Comparison of ENCODE assay signal across 20 cellular contexts in the genomic region with DNA sequence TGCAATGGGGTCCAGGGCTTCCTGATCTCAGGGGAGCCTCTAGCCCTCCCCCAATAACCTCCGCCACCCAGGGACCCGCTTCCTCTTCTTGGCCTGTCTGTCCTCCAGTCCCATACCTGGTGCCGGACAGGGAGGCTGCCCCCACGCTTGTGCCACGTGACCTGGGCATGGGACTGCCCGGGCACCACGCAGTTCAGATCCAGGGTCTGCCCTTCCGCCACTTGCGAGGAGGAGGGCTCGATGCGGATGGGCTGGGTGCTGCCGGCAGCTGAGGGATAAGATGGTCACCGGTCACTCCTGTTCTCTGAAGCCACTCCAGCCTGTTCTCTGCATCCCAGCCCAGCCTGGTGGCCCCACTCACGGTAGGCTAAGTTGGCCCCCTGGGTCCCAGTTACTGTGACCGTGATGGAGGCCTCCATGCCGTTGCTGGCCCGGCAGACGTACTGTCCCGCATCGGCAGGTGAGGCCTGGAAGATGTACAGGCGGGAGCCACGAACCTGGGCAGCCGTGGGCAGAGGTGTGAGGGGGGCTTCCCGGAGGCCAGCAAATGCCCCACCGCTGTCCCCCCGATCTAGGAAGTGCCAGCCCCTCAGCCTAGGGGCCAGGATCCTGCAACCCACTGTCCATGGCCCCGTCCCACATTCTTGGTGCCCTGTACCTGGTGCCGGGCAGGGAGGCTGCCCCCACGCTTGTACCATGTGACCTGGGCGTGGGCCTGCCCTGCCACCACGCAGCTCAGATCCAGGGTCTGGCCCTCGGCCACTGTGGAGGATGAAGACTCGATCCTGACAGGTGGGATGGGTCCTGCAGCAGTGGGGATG. TPM values are rescaled to one million over a fixed set of nuclear protein-coding genes. Genes with fewer than 3 reads are reported as not detected.
DNase-seq lines count a peak whose midpoint lies in the region; ATAC-seq and TF ChIP-seq lines count a peak whose summit lies in the region.
"Had no signal": no experiment of that assay in that cellular context is flagged by ENCODE, and none has a peak within 500 bp of the region (broad histone marks: within the 10 kb centered on the region; RNA-seq: fewer than 3 reads in every experiment).

No MANE protein-coding gene starts in this region.

- no peak for TF ChIP-seq CTCF in right atrium auricular region (IDR thresholded peaks at IDR 0.05)

- peak; percentile 11 for ATAC-seq in naive thymus-derived CD4-positive, alpha-beta T cell
- ATAC-seq in GM19467 (IDR thresholded peaks at IDR 0.05; ENCODE audit: unreplicated experiment), result no peak

- DNase-seq in cardiac septum (ENCODE audit: low spot score) (peak; percentile 71), right atrium auricular region (ENCODE audit: low spot score) (no peak), mucosa of gallbladder (ENCODE audit: low spot score) (no peak)
- DNase-seq in activated T-helper 1 cell treated with anti-CD3 and anti-CD28 coated beads, Interleukin-12 subunit alpha, Interleukin-12 subunit beta, Interleukin-2, Interleukin-4 antibody, amounts not matched to agents 30 ng/mL and 10 ng/mL and 1 ng/mL, durations not matched to agents 14 hours and 24 hours and 36 hours (ENCODE audit: low spot score), result no peak
- DNase-seq in naive thymus-derived CD4-positive, alpha-beta T cell, result no peak
- DNase-seq in stimulated activated CD4-positive, alpha-beta T cell treated with anti-CD3 and anti-CD28 coated beads, Interleukin-4, amount 100 ng/mL, for 1 hour, result no peak
- DNase-seq: C1 segment of cervical spinal cord; CD8-positive, alpha-beta memory T cell; DMS53; NCI-H1048; NCI-H1436; NCI-H1930; NCI-H226; NCI-H524; NCI-H82; PC-9 had no signal

- no peak overlapping the region for H3K4me3 Mint-ChIP-seq in activated T-helper 1 cell treated with anti-CD3 and anti-CD28 coated beads, Interleukin-12 subunit alpha, Interleukin-12 subunit beta, Interleukin-2, Interleukin-4 antibody, amounts not matched to agents 30 ng/mL and 10 ng/mL and 1 ng/mL, durations not matched to agents 14 hours and 24 hours and 36 hours
- H3K4me3 Mint-ChIP-seq in naive thymus-derived CD4-positive, alpha-beta T cell, result no peak overlapping the region
- H3K4me3 Mint-ChIP-seq: CD8-positive, alpha-beta memory T cell had no signal

- CTCF ChIA-PET in naive thymus-derived CD4-positive, alpha-beta T cell (lab: Charles Lee), result no interaction called here

- no peaks in the 10 kb centered on the region for H3K9me3 ChIP-seq in right atrium auricular region
- no peaks in the 10 kb centered on the region for H3K9me3 ChIP-seq in naive thymus-derived CD4-positive, alpha-beta T cell (ENCODE audit: control insufficient read depth in 2 of 3, low read length in 3 of 3)

- POLR2A ChIA-PET in naive thymus-derived CD4-positive, alpha-beta T cell (lab: Charles Lee), result no interaction called here

- H3K27ac ChIP-seq in right atrium auricular region, result no peak overlapping the region
- H3K27ac ChIP-seq in naive thymus-derived CD4-positive, alpha-beta T cell (ENCODE audit: low read depth, low read length), result no peak overlapping the region
- H3K27ac ChIP-seq: PC-9, RWPE1 had no signal

- H3K9me3 Mint-ChIP-seq in activated T-helper 1 cell treated with anti-CD3 and anti-CD28 coated beads, Interleukin-12 subunit alpha, Interleukin-12 subunit beta, Interleukin-2, Interleukin-4 antibody, amounts not matched to agents 30 ng/mL and 10 ng/mL and 1 ng/mL, durations not matched to agents 14 hours and 24 hours and 36 hours, result no peaks in the 10 kb centered on the region
- no peaks in the 10 kb centered on the region for H3K9me3 Mint-ChIP-seq in naive thymus-derived CD4-positive, alpha-beta T cell
- H3K9me3 Mint-ChIP-seq: CD8-positive, alpha-beta memory T cell had no signal

- H3K4me3 ChIP-seq in right atrium auricular region, result no peak overlapping the region
- no peak overlapping the region for H3K4me3 ChIP-seq in naive thymus-derived CD4-positive, alpha-beta T cell (ENCODE audit: low read length)
- H3K4me3 ChIP-seq: PC-9 had no signal

- no peaks in the 10 kb centered on the region for H3K27me3 ChIP-seq in right atrium auricular region
- no peaks in the 10 kb centered on the region for H3K27me3 ChIP-seq in naive thymus-derived CD4-positive, alpha-beta T cell (ENCODE audit: control insufficient read depth in 2 of 2, insufficient read depth in 2 of 2, low read length in 2 of 2)

- H3K27me3 Mint-ChIP-seq in activated T-helper 1 cell treated with anti-CD3 and anti-CD28 coated beads, Interleukin-12 subunit alpha, Interleukin-12 subunit beta, Interleukin-2, Interleukin-4 antibody, amounts not matched to agents 30 ng/mL and 10 ng/mL and 1 ng/mL, durations not matched to agents 14 hours and 24 hours and 36 hours (ENCODE audit: insufficient read depth), result no peaks in the 10 kb centered on the region
- no peaks in the 10 kb centered on the region for H3K27me3 Mint-ChIP-seq in naive thymus-derived CD4-positive, alpha-beta T cell
- H3K27me3 Mint-ChIP-seq: CD8-positive, alpha-beta memory T cell had no signal

- H3K36me3 ChIP-seq in right atrium auricular region, result peaks cover 100% of the 10 kb centered on the region
- H3K36me3 ChIP-seq in naive thymus-derived CD4-positive, alpha-beta T cell (ENCODE audit: control insufficient read depth in 2 of 3, insufficient read depth in 3 of 3, low read length in 3 of 3), result no peaks in the 10 kb centered on the region

- intact Hi-C loops in cardiac septum (cut with DNase I), result no loop called here
- intact Hi-C loops in activated T-helper 1 cell treated with anti-CD3 and anti-CD28 coated beads, Interleukin-12 subunit alpha, Interleukin-12 subunit beta, Interleukin-2, Interleukin-4 antibody, amounts not matched to agents 30 ng/mL and 10 ng/mL and 1 ng/mL, durations not matched to agents 14 hours and 24 hours and 36 hours (cut with micrococcal nuclease), result no loop called here
- intact Hi-C loops in naive thymus-derived CD4-positive, alpha-beta T cell (cut with micrococcal nuclease), result no loop called here

- H3K4me1 ChIP-seq in right atrium auricular region, result no peaks in the 10 kb centered on the region
- no peaks in the 10 kb centered on the region for H3K4me1 ChIP-seq in naive thymus-derived CD4-positive, alpha-beta T cell (ENCODE audit: control insufficient read depth in 2 of 2, insufficient read depth in 2 of 2, low read length in 2 of 2)

- H3K4me1 Mint-ChIP-seq in activated T-helper 1 cell treated with anti-CD3 and anti-CD28 coated beads, Interleukin-12 subunit alpha, Interleukin-12 subunit beta, Interleukin-2, Interleukin-4 antibody, amounts not matched to agents 30 ng/mL and 10 ng/mL and 1 ng/mL, durations not matched to agents 14 hours and 24 hours and 36 hours (ENCODE audit: low read depth), result no peaks in the 10 kb centered on the region
- H3K4me1 Mint-ChIP-seq in naive thymus-derived CD4-positive, alpha-beta T cell, result peaks cover 0 to 5% (median 0%) of the 10 kb centered on the region in 7 donors
- H3K4me1 Mint-ChIP-seq: CD8-positive, alpha-beta memory T cell had no signal

- peak overlapping the region; percentile 10 for H3K27ac Mint-ChIP-seq in activated T-helper 1 cell treated with anti-CD3 and anti-CD28 coated beads, Interleukin-12 subunit alpha, Interleukin-12 subunit beta, Interleukin-2, Interleukin-4 antibody, amounts not matched to agents 30 ng/mL and 10 ng/mL and 1 ng/mL, durations not matched to agents 14 hours and 24 hours and 36 hours
- peak overlapping the region in 1 of 9 donors; percentile 32 for H3K27ac Mint-ChIP-seq in naive thymus-derived CD4-positive, alpha-beta T cell
- H3K27ac Mint-ChIP-seq: CD8-positive, alpha-beta memory T cell had no signal

- no peaks in the 10 kb centered on the region for H3K36me3 Mint-ChIP-seq in activated T-helper 1 cell treated with anti-CD3 and anti-CD28 coated beads, Interleukin-12 subunit alpha, Interleukin-12 subunit beta, Interleukin-2, Interleukin-4 antibody, amounts not matched to agents 30 ng/mL and 10 ng/mL and 1 ng/mL, durations not matched to agents 14 hours and 24 hours and 36 hours (ENCODE audit: low read depth)
- H3K36me3 Mint-ChIP-seq in naive thymus-derived CD4-positive, alpha-beta T cell, result peaks cover 0 to 4% (median 0%) of the 10 kb centered on the region in 5 donors
- H3K36me3 Mint-ChIP-seq: CD8-positive, alpha-beta memory T cell had no signal

RNA-seq across cellular contexts. Expression of a gene that starts 39.6 kb away (rescaled TPM):
- total RNA-seq in cardiac septum, result 0.05 TPM
- not detected for total RNA-seq in right atrium auricular region
- total RNA-seq in activated T-helper 1 cell treated with anti-CD3 and anti-CD28 coated beads, Interleukin-12 subunit alpha, Interleukin-12 subunit beta, Interleukin-2, Interleukin-4 antibody, amounts not matched to agents 30 ng/mL and 10 ng/mL and 1 ng/mL, durations not matched to agents 14 hours and 24 hours and 36 hours, result not detected in 2 replicates
- under 1 TPM in 2 of 5 experiments, not detected in 3; 0.66 to 0.86 TPM for total RNA-seq in naive thymus-derived CD4-positive, alpha-beta T cell
- not detected for polyA plus RNA-seq in naive thymus-derived CD4-positive, alpha-beta T cell
- 0.26 TPM for total RNA-seq in mucosa of gallbladder
- total RNA-seq: CD8-positive, alpha-beta memory T cell; H4; M059J; PC-9 had no signal
- polyA plus RNA-seq: CD8-positive, alpha-beta memory T cell had no signal
